In genomic region chr4:56977321-56978012, GRCh38 we compare ENCODE assay signal across 1 cellular context.
TF ChIP-seq lines count a peak whose summit lies in the region.

Gene NOA1 (minus strand): TSS chr4:56977606. CDS start chr4:56977585, 21 bp downstream.

TF ChIP-seq in HepG2, 621 proteins besides CTCF, POLR2A, EP300 and RAD21 (continued from another document and continues in another):
- TF ChIP-seq ATF5 (CRISPR knock-in tag; IDR thresholded peaks at IDR 0.05; ENCODE audit: low read depth): no peak
- TF ChIP-seq ZNF10 (CRISPR knock-in tag; IDR thresholded peaks at IDR 0.05; ENCODE audit: borderline replicate concordance, low read depth): no peak
- TF ChIP-seq ZNF331 (CRISPR knock-in tag; IDR thresholded peaks at IDR 0.05): no peak
- no peak for TF ChIP-seq ZFP36 (IDR thresholded peaks at IDR 0.05; ENCODE audit: borderline replicate concordance, low read depth, low read length, partially characterized antibody)
- no peak for TF ChIP-seq TIGD3 (CRISPR knock-in tag; IDR thresholded peaks at IDR 0.05; ENCODE audit: borderline replicate concordance)
- 0 out of 2 replicates have a peak, but pooled peaks have one; percentile 12 for TF ChIP-seq NCOA1 (CRISPR knock-in tag; IDR thresholded peaks at IDR 0.05)
- peak in 1 of 2 experiments; percentile 62; a peak in 2 of 4 replicates for TF ChIP-seq HMGXB4 (CRISPR knock-in tag; IDR thresholded peaks at IDR 0.05; ENCODE audit: borderline replicate concordance in 1 of 2, low read depth in 1 of 2)
- TF ChIP-seq POGK (CRISPR knock-in tag; conservative IDR thresholded peaks at IDR 0.05): peak; percentile 46; the same call in 1 of the 2 replicates
- TF ChIP-seq ZNF510 (CRISPR knock-in tag; IDR thresholded peaks at IDR 0.05; ENCODE audit: low read depth): no peak; the same call in 1 of the 2 replicates
- TF ChIP-seq FOXK2 (IDR thresholded peaks at IDR 0.05): no peak
- TF ChIP-seq ZNF512 (CRISPR knock-in tag; IDR thresholded peaks at IDR 0.05): no peak
- TF ChIP-seq ZNF687 (CRISPR knock-in tag; IDR thresholded peaks at IDR 0.05): peak; percentile 69
- TF ChIP-seq MYPOP (CRISPR knock-in tag; IDR thresholded peaks at IDR 0.05): no peak
- no peak for TF ChIP-seq BHLHE40 (IDR thresholded peaks at IDR 0.05; ENCODE audit: low read length)
- no peak for TF ChIP-seq ZBTB40 (IDR thresholded peaks at IDR 0.05)
- no peak for TF ChIP-seq ZBTB40 (CRISPR knock-in tag; IDR thresholded peaks at IDR 0.05)
- TF ChIP-seq HMG20B (CRISPR knock-in tag; conservative IDR thresholded peaks at IDR 0.05): no peak
- no peak for TF ChIP-seq FOXP4 (CRISPR knock-in tag; IDR thresholded peaks at IDR 0.05)
- TF ChIP-seq THAP11 (CRISPR knock-in tag; IDR thresholded peaks at IDR 0.05): peak; percentile 76
- TF ChIP-seq REXO4 (CRISPR knock-in tag; IDR thresholded peaks at IDR 0.05; ENCODE audit: borderline replicate concordance): no peak
- peak; percentile 10 for TF ChIP-seq ZNF883 (CRISPR knock-in tag; IDR thresholded peaks at IDR 0.05; ENCODE audit: not compliant biosample characterization)
- no peak for TF ChIP-seq ZMAT5 (CRISPR knock-in tag; IDR thresholded peaks at IDR 0.05; ENCODE audit: borderline replicate concordance, low read depth)
- TF ChIP-seq ZSCAN29 (CRISPR knock-in tag; conservative IDR thresholded peaks at IDR 0.05): no peak
- no peak for TF ChIP-seq ZSCAN22 (CRISPR knock-in tag; IDR thresholded peaks at IDR 0.05)
